Comparison of ENCODE assay signal across 1 cellular context in the genomic region with DNA sequence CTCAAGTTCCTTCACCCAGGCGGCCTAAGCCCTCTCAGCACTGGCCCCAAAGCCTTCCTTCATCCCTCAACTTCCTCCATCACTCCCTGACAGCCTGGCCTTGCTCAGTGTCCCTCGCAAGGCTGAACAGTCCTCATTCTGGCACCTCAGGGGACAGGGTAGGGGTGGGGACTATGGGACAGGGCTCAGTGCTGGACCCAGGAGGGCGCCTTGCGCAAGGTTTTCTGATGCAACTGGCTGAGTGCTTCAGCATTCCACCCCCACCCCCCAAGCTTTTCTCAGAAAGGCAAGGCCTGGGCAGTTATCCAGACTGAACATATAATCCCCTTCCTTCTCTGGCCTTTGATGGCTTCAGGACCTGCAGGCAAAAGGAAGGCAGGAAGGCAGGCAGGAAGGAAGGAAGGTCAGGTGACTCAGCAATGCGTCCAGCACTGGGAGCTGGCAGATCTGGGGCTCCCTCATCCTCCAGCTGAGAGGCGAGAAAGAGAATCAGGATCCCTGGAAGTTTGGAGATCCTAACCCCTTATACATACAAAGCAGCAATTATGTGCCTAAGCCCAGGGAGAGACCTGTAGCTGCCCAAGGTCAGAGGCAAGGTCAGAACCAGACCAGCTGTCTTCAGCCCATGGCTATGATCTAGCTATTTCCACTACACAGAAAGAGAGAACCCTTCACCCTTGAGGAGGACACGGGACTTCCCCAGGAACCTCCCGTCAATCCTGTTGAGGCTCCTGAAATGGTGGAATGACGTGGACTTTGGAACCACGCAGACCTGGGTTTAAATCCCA.
A peak's percentile ranks its signal among the peaks of the same experiment; 100 is the strongest.
TF ChIP-seq lines count a peak whose summit lies in the region.

No MANE protein-coding gene starts in this region.

TF ChIP-seq in HepG2, 621 proteins besides CTCF, POLR2A, EP300 and RAD21 (continued from another document and continues in another):
- TF ChIP-seq, protein P1, sequence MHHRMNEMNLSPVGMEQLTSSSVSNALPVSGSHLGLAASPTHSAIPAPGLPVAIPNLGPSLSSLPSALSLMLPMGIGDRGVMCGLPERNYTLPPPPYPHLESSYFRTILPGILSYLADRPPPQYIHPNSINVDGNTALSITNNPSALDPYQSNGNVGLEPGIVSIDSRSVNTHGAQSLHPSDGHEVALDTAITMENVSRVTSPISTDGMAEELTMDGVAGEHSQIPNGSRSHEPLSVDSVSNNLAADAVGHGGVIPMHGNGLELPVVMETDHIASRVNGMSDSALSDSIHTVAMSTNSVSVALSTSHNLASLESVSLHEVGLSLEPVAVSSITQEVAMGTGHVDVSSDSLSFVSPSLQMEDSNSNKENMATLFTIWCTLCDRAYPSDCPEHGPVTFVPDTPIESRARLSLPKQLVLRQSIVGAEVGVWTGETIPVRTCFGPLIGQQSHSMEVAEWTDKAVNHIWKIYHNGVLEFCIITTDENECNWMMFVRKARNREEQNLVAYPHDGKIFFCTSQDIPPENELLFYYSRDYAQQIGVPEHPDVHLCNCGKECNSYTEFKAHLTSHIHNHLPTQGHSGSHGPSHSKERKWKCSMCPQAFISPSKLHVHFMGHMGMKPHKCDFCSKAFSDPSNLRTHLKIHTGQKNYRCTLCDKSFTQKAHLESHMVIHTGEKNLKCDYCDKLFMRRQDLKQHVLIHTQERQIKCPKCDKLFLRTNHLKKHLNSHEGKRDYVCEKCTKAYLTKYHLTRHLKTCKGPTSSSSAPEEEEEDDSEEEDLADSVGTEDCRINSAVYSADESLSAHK (CRISPR knock-in tag; IDR thresholded peaks at IDR 0.05; ENCODE audit: borderline replicate concordance): no peak
- peak; percentile 100 for TF ChIP-seq TARDBP (CRISPR knock-in tag; IDR thresholded peaks at IDR 0.05)
- TF ChIP-seq HES4 (CRISPR knock-in tag; IDR thresholded peaks at IDR 0.05; ENCODE audit: borderline replicate concordance): peak; percentile 89; the same call in 1 of the 2 replicates
- TF ChIP-seq, protein P2, sequence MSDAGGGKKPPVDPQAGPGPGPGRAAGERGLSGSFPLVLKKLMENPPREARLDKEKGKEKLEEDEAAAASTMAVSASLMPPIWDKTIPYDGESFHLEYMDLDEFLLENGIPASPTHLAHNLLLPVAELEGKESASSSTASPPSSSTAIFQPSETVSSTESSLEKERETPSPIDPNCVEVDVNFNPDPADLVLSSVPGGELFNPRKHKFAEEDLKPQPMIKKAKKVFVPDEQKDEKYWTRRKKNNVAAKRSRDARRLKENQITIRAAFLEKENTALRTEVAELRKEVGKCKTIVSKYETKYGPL (CRISPR knock-in tag; IDR thresholded peaks at IDR 0.05): 0 out of 2 replicates have a peak, but pooled peaks have one; percentile 37
- TF ChIP-seq POLR2AphosphoS5 (IDR thresholded peaks at IDR 0.05; ENCODE audit: low read depth, low read length): peak; percentile 73
- TF ChIP-seq SATB2 (CRISPR knock-in tag; IDR thresholded peaks at IDR 0.05): no peak
- TF ChIP-seq SAP130 (CRISPR knock-in tag; IDR thresholded peaks at IDR 0.05; ENCODE audit: low read depth): peak; percentile 94
- TF ChIP-seq ZNF460 (CRISPR knock-in tag; IDR thresholded peaks at IDR 0.05; ENCODE audit: borderline replicate concordance): no peak; the same call in 1 of the 2 replicates
- TF ChIP-seq FOXO1 (CRISPR knock-in tag; IDR thresholded peaks at IDR 0.05): peak; percentile 91
- no peak for TF ChIP-seq NCOA5 (CRISPR knock-in tag; IDR thresholded peaks at IDR 0.05)
- TF ChIP-seq ZNF546 (CRISPR knock-in tag; conservative IDR thresholded peaks at IDR 0.05): peak; percentile 90; the same call in 1 of the 2 replicates
- peak; percentile 77; the same call in 1 of the 2 replicates for TF ChIP-seq ZNF724P (CRISPR knock-in tag; IDR thresholded peaks at IDR 0.05; ENCODE audit: borderline replicate concordance)
- no peak for TF ChIP-seq ZFP41 (CRISPR knock-in tag; IDR thresholded peaks at IDR 0.05; ENCODE audit: borderline replicate concordance)
- no peak for TF ChIP-seq PHF20 (CRISPR knock-in tag; IDR thresholded peaks at IDR 0.05)
- TF ChIP-seq MAFG (CRISPR knock-in tag; IDR thresholded peaks at IDR 0.05): 0 out of 2 replicates have a peak, but pooled peaks have one; percentile 38
- peak; percentile 98 for TF ChIP-seq CCDC6 (CRISPR knock-in tag; IDR thresholded peaks at IDR 0.05)
- TF ChIP-seq, protein P3, sequence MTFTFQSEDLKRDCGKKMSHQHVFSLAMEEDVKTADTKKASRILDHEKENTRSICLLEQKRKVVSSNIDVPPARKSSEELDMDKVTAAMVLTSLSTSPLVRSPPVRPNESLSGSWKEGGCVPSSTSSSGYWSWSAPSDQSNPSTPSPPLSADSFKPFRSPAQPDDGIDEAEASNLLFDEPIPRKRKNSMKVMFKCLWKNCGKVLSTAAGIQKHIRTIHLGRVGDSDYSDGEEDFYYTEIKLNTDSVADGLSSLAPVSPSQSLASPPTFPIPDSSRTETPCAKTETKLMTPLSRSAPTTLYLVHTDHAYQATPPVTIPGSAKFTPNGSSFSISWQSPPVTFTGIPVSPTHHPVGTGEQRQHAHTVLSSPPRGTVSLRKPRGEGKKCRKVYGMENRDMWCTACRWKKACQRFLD (CRISPR knock-in tag; IDR thresholded peaks at IDR 0.05; ENCODE audit: borderline replicate concordance): no peak; the same call in none of the 2 replicates
- TF ChIP-seq ZNF775 (CRISPR knock-in tag; IDR thresholded peaks at IDR 0.05; ENCODE audit: borderline replicate concordance): no peak
- peak; percentile 99 for TF ChIP-seq DPF2 (CRISPR knock-in tag; IDR thresholded peaks at IDR 0.05; ENCODE audit: borderline replicate concordance, low read depth)
- TF ChIP-seq, protein P4, sequence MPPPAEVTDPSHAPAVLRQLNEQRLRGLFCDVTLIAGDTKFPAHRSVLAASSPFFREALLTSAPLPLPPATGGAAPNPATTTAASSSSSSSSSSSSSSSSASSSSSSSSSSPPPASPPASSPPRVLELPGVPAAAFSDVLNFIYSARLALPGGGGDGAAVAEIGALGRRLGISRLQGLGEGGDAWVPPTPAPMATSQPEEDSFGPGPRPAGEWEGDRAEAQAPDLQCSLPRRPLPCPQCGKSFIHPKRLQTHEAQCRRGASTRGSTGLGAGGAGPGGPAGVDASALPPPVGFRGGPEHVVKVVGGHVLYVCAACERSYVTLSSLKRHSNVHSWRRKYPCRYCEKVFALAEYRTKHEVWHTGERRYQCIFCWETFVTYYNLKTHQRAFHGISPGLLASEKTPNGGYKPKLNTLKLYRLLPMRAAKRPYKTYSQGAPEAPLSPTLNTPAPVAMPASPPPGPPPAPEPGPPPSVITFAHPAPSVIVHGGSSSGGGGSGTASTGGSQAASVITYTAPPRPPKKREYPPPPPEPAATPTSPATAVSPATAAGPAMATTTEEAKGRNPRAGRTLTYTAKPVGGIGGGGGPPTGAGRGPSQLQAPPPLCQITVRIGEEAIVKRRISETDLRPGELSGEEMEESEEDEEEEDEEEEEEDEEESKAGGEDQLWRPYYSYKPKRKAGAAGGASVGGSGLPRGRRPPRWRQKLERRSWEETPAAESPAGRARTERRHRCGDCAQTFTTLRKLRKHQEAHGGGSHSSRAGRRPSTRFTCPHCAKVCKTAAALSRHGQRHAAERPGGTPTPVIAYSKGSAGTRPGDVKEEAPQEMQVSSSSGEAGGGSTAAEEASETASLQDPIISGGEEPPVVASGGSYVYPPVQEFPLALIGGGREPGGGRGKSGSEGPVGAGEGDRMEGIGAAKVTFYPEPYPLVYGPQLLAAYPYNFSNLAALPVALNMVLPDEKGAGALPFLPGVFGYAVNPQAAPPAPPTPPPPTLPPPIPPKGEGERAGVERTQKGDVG (CRISPR knock-in tag; IDR thresholded peaks at IDR 0.05; ENCODE audit: borderline replicate concordance): peak; percentile 98
- no peak for TF ChIP-seq TP53 (CRISPR knock-in tag; conservative IDR thresholded peaks at IDR 0.05)
- no peak for TF ChIP-seq ZNF660 (CRISPR knock-in tag; IDR thresholded peaks at IDR 0.05; ENCODE audit: borderline replicate concordance, low read depth)
- TF ChIP-seq, protein P5, sequence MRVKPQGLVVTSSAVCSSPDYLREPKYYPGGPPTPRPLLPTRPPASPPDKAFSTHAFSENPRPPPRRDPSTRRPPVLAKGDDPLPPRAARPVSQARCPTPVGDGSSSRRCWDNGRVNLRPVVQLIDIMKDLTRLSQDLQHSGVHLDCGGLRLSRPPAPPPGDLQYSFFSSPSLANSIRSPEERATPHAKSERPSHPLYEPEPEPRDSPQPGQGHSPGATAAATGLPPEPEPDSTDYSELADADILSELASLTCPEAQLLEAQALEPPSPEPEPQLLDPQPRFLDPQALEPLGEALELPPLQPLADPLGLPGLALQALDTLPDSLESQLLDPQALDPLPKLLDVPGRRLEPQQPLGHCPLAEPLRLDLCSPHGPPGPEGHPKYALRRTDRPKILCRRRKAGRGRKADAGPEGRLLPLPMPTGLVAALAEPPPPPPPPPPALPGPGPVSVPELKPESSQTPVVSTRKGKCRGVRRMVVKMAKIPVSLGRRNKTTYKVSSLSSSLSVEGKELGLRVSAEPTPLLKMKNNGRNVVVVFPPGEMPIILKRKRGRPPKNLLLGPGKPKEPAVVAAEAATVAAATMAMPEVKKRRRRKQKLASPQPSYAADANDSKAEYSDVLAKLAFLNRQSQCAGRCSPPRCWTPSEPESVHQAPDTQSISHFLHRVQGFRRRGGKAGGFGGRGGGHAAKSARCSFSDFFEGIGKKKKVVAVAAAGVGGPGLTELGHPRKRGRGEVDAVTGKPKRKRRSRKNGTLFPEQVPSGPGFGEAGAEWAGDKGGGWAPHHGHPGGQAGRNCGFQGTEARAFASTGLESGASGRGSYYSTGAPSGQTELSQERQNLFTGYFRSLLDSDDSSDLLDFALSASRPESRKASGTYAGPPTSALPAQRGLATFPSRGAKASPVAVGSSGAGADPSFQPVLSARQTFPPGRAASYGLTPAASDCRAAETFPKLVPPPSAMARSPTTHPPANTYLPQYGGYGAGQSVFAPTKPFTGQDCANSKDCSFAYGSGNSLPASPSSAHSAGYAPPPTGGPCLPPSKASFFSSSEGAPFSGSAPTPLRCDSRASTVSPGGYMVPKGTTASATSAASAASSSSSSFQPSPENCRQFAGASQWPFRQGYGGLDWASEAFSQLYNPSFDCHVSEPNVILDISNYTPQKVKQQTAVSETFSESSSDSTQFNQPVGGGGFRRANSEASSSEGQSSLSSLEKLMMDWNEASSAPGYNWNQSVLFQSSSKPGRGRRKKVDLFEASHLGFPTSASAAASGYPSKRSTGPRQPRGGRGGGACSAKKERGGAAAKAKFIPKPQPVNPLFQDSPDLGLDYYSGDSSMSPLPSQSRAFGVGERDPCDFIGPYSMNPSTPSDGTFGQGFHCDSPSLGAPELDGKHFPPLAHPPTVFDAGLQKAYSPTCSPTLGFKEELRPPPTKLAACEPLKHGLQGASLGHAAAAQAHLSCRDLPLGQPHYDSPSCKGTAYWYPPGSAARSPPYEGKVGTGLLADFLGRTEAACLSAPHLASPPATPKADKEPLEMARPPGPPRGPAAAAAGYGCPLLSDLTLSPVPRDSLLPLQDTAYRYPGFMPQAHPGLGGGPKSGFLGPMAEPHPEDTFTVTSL (CRISPR knock-in tag; IDR thresholded peaks at IDR 0.05; ENCODE audit: borderline replicate concordance): peak; percentile 83; the same call in 1 of the 2 replicates
- no peak for TF ChIP-seq THYN1 (CRISPR knock-in tag; IDR thresholded peaks at IDR 0.05; ENCODE audit: borderline replicate concordance, low read depth)
- no peak; the same call in 1 of the 2 replicates for TF ChIP-seq ZMYM2 (CRISPR knock-in tag; IDR thresholded peaks at IDR 0.05)
- peak; percentile 89; the same call in 1 of the 2 replicates for TF ChIP-seq MED13 (CRISPR knock-in tag; IDR thresholded peaks at IDR 0.05)
- no peak; the same call in none of the 2 replicates for TF ChIP-seq ZNF567 (CRISPR knock-in tag; IDR thresholded peaks at IDR 0.05; ENCODE audit: borderline replicate concordance)
- peak; percentile 49; the same call in 1 of the 2 replicates for TF ChIP-seq PRMT3 (CRISPR knock-in tag; IDR thresholded peaks at IDR 0.05; ENCODE audit: borderline replicate concordance, low read depth)
- TF ChIP-seq, protein P6, sequence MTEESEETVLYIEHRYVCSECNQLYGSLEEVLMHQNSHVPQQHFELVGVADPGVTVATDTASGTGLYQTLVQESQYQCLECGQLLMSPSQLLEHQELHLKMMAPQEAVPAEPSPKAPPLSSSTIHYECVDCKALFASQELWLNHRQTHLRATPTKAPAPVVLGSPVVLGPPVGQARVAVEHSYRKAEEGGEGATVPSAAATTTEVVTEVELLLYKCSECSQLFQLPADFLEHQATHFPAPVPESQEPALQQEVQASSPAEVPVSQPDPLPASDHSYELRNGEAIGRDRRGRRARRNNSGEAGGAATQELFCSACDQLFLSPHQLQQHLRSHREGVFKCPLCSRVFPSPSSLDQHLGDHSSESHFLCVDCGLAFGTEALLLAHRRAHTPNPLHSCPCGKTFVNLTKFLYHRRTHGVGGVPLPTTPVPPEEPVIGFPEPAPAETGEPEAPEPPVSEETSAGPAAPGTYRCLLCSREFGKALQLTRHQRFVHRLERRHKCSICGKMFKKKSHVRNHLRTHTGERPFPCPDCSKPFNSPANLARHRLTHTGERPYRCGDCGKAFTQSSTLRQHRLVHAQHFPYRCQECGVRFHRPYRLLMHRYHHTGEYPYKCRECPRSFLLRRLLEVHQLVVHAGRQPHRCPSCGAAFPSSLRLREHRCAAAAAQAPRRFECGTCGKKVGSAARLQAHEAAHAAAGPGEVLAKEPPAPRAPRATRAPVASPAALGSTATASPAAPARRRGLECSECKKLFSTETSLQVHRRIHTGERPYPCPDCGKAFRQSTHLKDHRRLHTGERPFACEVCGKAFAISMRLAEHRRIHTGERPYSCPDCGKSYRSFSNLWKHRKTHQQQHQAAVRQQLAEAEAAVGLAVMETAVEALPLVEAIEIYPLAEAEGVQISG (CRISPR knock-in tag; IDR thresholded peaks at IDR 0.05): peak; percentile 89
